Comparison of ENCODE assay signal across 11 cellular contexts in genomic region chr2:40220177-40220925, GRCh38.
DNase-seq lines count a peak whose midpoint lies in the region; ATAC-seq and TF ChIP-seq lines count a peak whose summit lies in the region.
"Had no signal": no experiment of that assay in that cellular context is flagged by ENCODE, and none has a peak within 500 bp of the region (broad histone marks: within the 10 kb centered on the region; RNA-seq: fewer than 3 reads in every experiment).

No MANE protein-coding gene starts in this region.

- H3K9me3 ChIP-seq in cardiac muscle cell (ENCODE audit: low read depth): peaks cover 3% of the 10 kb centered on the region

- peak; percentile 96 for DNase-seq in HCEC 1CT
- DNase-seq in SIG-M5 treated with dmso at 0.1 percent for 504 hours (lab: John Stamatoyannopoulos, UW; ENCODE audit: unreplicated experiment): peak; percentile 72
- peak; percentile 34 to 81 for DNase-seq in cardiac muscle cell (ENCODE audit: low read depth in 1 of 2, low spot score in 1 of 2)
- peak; percentile 67 for DNase-seq in renal cortical epithelial cell (ENCODE audit: low read depth)
- DNase-seq in OCI-M2 (lab: John Stamatoyannopoulos, UW; ENCODE audit: unreplicated experiment): no peak
- DNase-seq: CD4-positive, CD25-positive, alpha-beta regulatory T cell; NCI-H524 treated with DMSO at 0.1 percent for 48 hours; stimulated activated CD4-positive, alpha-beta T cell treated with anti-CD3 and anti-CD28 coated beads, Interleukin-2, amount 100 ng/mL, for 48 hours had no signal

- H3K4me3 ChIP-seq in cardiac muscle cell: no peak overlapping the region

- peaks cover 3% of the 10 kb centered on the region for H3K36me3 ChIP-seq in cardiac muscle cell

- H3K27ac ChIP-seq in cardiac muscle cell: peak overlapping the region; percentile 66

- ATAC-seq in HG02610 (IDR thresholded peaks at IDR 0.05; ENCODE audit: unreplicated experiment) (no peak), GM21360 (IDR thresholded peaks at IDR 0.05; ENCODE audit: unreplicated experiment) (no peak), esophagus mucosa (no peak)

- H3K4me1 ChIP-seq in cardiac muscle cell (ENCODE audit: low read depth): peaks cover 25% of the 10 kb centered on the region

- H3K27me3 ChIP-seq in cardiac muscle cell: no peaks in the 10 kb centered on the region

- no peak for TF ChIP-seq CTCF in cardiac muscle cell (IDR thresholded peaks at IDR 0.05; ENCODE audit: low read depth, low read length)
